Comparison of ENCODE assay signal across 18 cellular contexts in genomic region chr12:52584156-52584682, GRCh38. TPM values are rescaled to one million over a fixed set of nuclear protein-coding genes. Genes with fewer than 3 reads are reported as not detected.
"Had no signal": no experiment of that assay in that cellular context is flagged by ENCODE, and none has a peak within 500 bp of the region (broad histone marks: within the 10 kb centered on the region; RNA-seq: fewer than 3 reads in every experiment).

No MANE protein-coding gene starts in this region.

- H3K27me3 ChIP-seq: gastroesophageal sphincter, pancreas, tibial nerve had no signal

- H3K9me3 ChIP-seq: gastroesophageal sphincter, heart right ventricle, pancreas, tibial nerve had no signal

- H3K36me3 ChIP-seq: gastroesophageal sphincter, heart right ventricle, pancreas, tibial nerve had no signal

- H3K4me1 ChIP-seq: gastroesophageal sphincter, heart right ventricle, pancreas, tibial nerve had no signal

- H3K27ac ChIP-seq: gastroesophageal sphincter, heart right ventricle, pancreas, tibial nerve had no signal

- H3K27ac Mint-ChIP-seq: activated naive CD8-positive, alpha-beta T cell treated with anti-CD3 and anti-CD28 coated beads, Interleukin-2, amount 50 U/mL, for 24 hours; stimulated activated naive B cell treated with anti-CD40 and anti-IgM and Interleukin-4, amounts not matched to agents 10 μg/mL and 1 μg/mL and 100 μg/mL, for 72 hours had no signal

- ATAC-seq: activated CD4-positive, CD25-positive, alpha-beta regulatory T cell treated with anti-CD3 and anti-CD28 coated beads, Interleukin-2, amount 50 U/mL, for 24 hours; activated naive CD8-positive, alpha-beta T cell treated with anti-CD3 and anti-CD28 coated beads, Interleukin-2, amount 50 U/mL, for 24 hours; gastroesophageal sphincter; heart right ventricle; left lobe of liver; pancreas; stimulated activated naive B cell treated with anti-CD40 and anti-IgM and Interleukin-4, amounts not matched to agents 10 μg/mL and 1 μg/mL and 100 μg/mL, for 72 hours had no signal

- DNase-seq: activated CD4-positive, alpha-beta T cell treated with anti-CD3 and anti-CD28 coated beads, Interleukin-2, amount 50 U/mL, for 4 hours; activated naive CD4-positive, alpha-beta T cell treated with Interleukin-2 at 50 U/mL for 16 hours; activated naive CD8-positive, alpha-beta T cell treated with anti-CD3 and anti-CD28 coated beads, Interleukin-2, amount 50 U/mL, for 24 hours; activated T-cell treated with anti-CD3 and anti-CD28 coated beads for 4 hours; aorta; heart right ventricle; pancreas; stimulated activated CD4-positive, alpha-beta T cell treated with anti-CD3 and anti-CD28 coated beads, Interleukin-15, amount 100 ng/mL, for 24 hours; stimulated activated CD4-positive, alpha-beta T cell treated with anti-CD3 and anti-CD28 coated beads, Interleukin-4, amount 100 ng/mL, for 1 hour; stimulated activated naive B cell treated with anti-CD40 and anti-IgM and Interleukin-4, amounts not matched to agents 10 μg/mL and 1 μg/mL and 100 μg/mL, for 72 hours had no signal

- H3K4me3 ChIP-seq: gastroesophageal sphincter, heart right ventricle, pancreas, tibial nerve had no signal

- H3K4me1 Mint-ChIP-seq: stimulated activated naive B cell treated with anti-CD40 and anti-IgM and Interleukin-4, amounts not matched to agents 10 μg/mL and 1 μg/mL and 100 μg/mL, for 72 hours had no signal

- H3K4me3 Mint-ChIP-seq: activated naive CD8-positive, alpha-beta T cell treated with anti-CD3 and anti-CD28 coated beads, Interleukin-2, amount 50 U/mL, for 24 hours; stimulated activated naive B cell treated with anti-CD40 and anti-IgM and Interleukin-4, amounts not matched to agents 10 μg/mL and 1 μg/mL and 100 μg/mL, for 72 hours had no signal

- H3K36me3 Mint-ChIP-seq: stimulated activated naive B cell treated with anti-CD40 and anti-IgM and Interleukin-4, amounts not matched to agents 10 μg/mL and 1 μg/mL and 100 μg/mL, for 72 hours had no signal

- H3K27me3 Mint-ChIP-seq: activated naive CD8-positive, alpha-beta T cell treated with anti-CD3 and anti-CD28 coated beads, Interleukin-2, amount 50 U/mL, for 24 hours had no signal

RNA-seq across cellular contexts. Expression of gene KRT74, which starts 10.6 kb away (rescaled TPM):
- total RNA-seq: aorta, cerebellum, dermis microvascular lymphatic vessel endothelial cell, gastroesophageal sphincter, left lobe of liver, lung microvascular endothelial cell, pancreas, subcutaneous adipose tissue, tibial nerve had no signal
- polyA plus RNA-seq: aorta, heart right ventricle, pancreas had no signal

RNA-seq across cellular contexts. Expression of gene KRT72, which starts 17.0 kb away (rescaled TPM):
- total RNA-seq: aorta, cerebellum, dermis microvascular lymphatic vessel endothelial cell, gastroesophageal sphincter, left lobe of liver, lung microvascular endothelial cell, subcutaneous adipose tissue, tibial nerve had no signal
- polyA plus RNA-seq: heart right ventricle, pancreas had no signal

RNA-seq across cellular contexts. Expression of gene KRT71, which starts 31.3 kb away (rescaled TPM):
- total RNA-seq: aorta, dermis microvascular lymphatic vessel endothelial cell, gastroesophageal sphincter, heart right ventricle, left lobe of liver, lung microvascular endothelial cell, pancreas, subcutaneous adipose tissue, tibial nerve had no signal
- polyA plus RNA-seq: aorta, heart right ventricle, pancreas had no signal

RNA-seq across cellular contexts. Expression of gene KRT73, which starts 34.1 kb away (rescaled TPM):
- total RNA-seq: aorta, cerebellum, dermis microvascular lymphatic vessel endothelial cell, gastroesophageal sphincter, heart right ventricle, left lobe of liver, lung microvascular endothelial cell, pancreas, subcutaneous adipose tissue, tibial nerve had no signal
- polyA plus RNA-seq: aorta, heart right ventricle, pancreas had no signal
